Comparison of ENCODE assay signal across 15 cellular contexts in the genomic region with DNA sequence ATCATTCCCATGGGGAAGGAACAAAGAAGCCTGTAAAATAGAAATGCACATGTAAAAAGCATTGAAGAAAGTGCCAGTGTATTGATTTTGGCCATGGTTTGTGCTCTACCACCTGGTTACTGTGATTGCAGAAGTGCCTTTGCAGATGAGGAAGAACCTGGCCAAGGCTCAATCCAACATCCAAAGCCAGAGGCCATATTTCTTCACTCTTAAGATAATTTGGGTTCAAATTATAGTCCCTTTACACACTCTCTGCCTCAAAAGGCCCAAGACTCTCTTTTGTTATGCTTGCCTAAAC.
DNase-seq lines count a peak whose midpoint lies in the region; ATAC-seq and TF ChIP-seq lines count a peak whose summit lies in the region.
"Had no signal": no experiment of that assay in that cellular context is flagged by ENCODE, and none has a peak within 500 bp of the region (broad histone marks: within the 10 kb centered on the region; RNA-seq: fewer than 3 reads in every experiment).

No MANE protein-coding gene starts in this region.

- DNase-seq in MCF 10A (ENCODE audit: unreplicated experiment) (no peak), breast epithelium (ENCODE audit: low spot score in 2 of 2) (no peak), HFFc6 (no peak), suprapubic skin (ENCODE audit: low spot score in 2 of 2) (no peak), cerebellar cortex (ENCODE audit: low spot score) (no peak), iPS-NIHi11 (ENCODE audit: low spot score) (no peak)
- DNase-seq: activated gamma-delta T cell; central memory CD4-positive, alpha-beta T cell; GF-D8; left lung; pancreas; SJCRH30 had no signal

- H3K4me3 Mint-ChIP-seq in MCF 10A (ENCODE audit: unreplicated experiment) (no peak overlapping the region), HFFc6 (no peak overlapping the region)

- CTCF ChIA-PET in MCF 10A (lab: Yijun Ruan, JAX): interaction anchor here (0.6 kb wide), 1 partner anchor 195 kb away, joined by 3 read pairs; no protein-coding TSS in a partner anchor

- no TSS peak for BruUV-seq in MCF 10A (replicated peaks; lab: Mats Ljungman, UMichigan)

- H3K36me3 Mint-ChIP-seq in MCF 10A (ENCODE audit: insufficient read depth, unreplicated experiment) (peaks cover 64% of the 10 kb centered on the region), HFFc6 (ENCODE audit: low read depth) (peaks cover 57% of the 10 kb centered on the region)

- no peak for TF ChIP-seq CTCF in MCF 10A (IDR thresholded peaks at IDR 0.05; ENCODE audit: unreplicated experiment)
- TF ChIP-seq CTCF in breast epithelium (IDR thresholded peaks at IDR 0.05): no peak
- TF ChIP-seq CTCF in HFFc6 (IDR thresholded peaks at IDR 0.05): no peak
- no peak for TF ChIP-seq CTCF in suprapubic skin (IDR thresholded peaks at IDR 0.05)

- peak; percentile 40 for ATAC-seq in HG03571 (IDR thresholded peaks at IDR 0.05; ENCODE audit: unreplicated experiment)
- ATAC-seq in SK-N-SH treated with all-trans-retinoic acid at 6 μM for 48 hours: no peak

- H3K27ac Mint-ChIP-seq in MCF 10A (ENCODE audit: low read depth, unreplicated experiment): peak overlapping the region; percentile 51
- peak overlapping the region; percentile 59 for H3K27ac Mint-ChIP-seq in HFFc6

- H3K4me1 ChIP-seq in breast epithelium (no peaks in the 10 kb centered on the region), suprapubic skin (peaks cover 31% of the 10 kb centered on the region)
- H3K4me1 ChIP-seq: left lung, pancreas had no signal

- H3K27me3 Mint-ChIP-seq in MCF 10A (ENCODE audit: insufficient read depth, unreplicated experiment): no peaks in the 10 kb centered on the region
- no peaks in the 10 kb centered on the region; the same call in none of the 2 replicates for H3K27me3 Mint-ChIP-seq in HFFc6 (ENCODE audit: insufficient read depth)

- intact Hi-C loops in MCF 10A (cut with micrococcal nuclease): no loop called here
- intact Hi-C loops in breast epithelium (cut with DNase I; ENCODE audit: low total_unique reads): no loop called here

- POLR2A ChIA-PET in MCF 10A (lab: Yijun Ruan, JAX): interaction anchor here (1.2 to 1.3 kb wide), 2 partner anchors 11 to 20 kb away, joined by 5 read pairs; no protein-coding TSS in a partner anchor

- H3K27ac ChIP-seq in breast epithelium (no peak overlapping the region), suprapubic skin (peak overlapping the region; percentile 55)
- H3K27ac ChIP-seq: pancreas, SJCRH30, thoracic aorta had no signal

- TF ChIP-seq EP300 in suprapubic skin (IDR thresholded peaks at IDR 0.05): no peak

- no peaks in the 10 kb centered on the region for H3K27me3 ChIP-seq in breast epithelium
- H3K27me3 ChIP-seq in suprapubic skin: no peaks in the 10 kb centered on the region
- H3K27me3 ChIP-seq: left lung, pancreas, SJCRH30 had no signal

- H3K4me3 ChIP-seq in breast epithelium: no peak overlapping the region
- no peak overlapping the region for H3K4me3 ChIP-seq in suprapubic skin
- H3K4me3 ChIP-seq: left lung, pancreas, SJCRH30, thoracic aorta had no signal

- no peaks in the 10 kb centered on the region for H3K9me3 ChIP-seq in breast epithelium
- H3K9me3 ChIP-seq in suprapubic skin: no peaks in the 10 kb centered on the region
- H3K9me3 ChIP-seq: pancreas, SJCRH30, thoracic aorta had no signal

- H3K9me3 Mint-ChIP-seq in MCF 10A (ENCODE audit: unreplicated experiment) (no peaks in the 10 kb centered on the region), HFFc6 (no peaks in the 10 kb centered on the region)

- H3K36me3 ChIP-seq in breast epithelium: peaks cover 6% of the 10 kb centered on the region
- peaks cover 34% of the 10 kb centered on the region for H3K36me3 ChIP-seq in suprapubic skin
- H3K36me3 ChIP-seq: SJCRH30 had no signal

- peaks cover 20% of the 10 kb centered on the region for H3K4me1 Mint-ChIP-seq in MCF 10A (ENCODE audit: insufficient read depth, unreplicated experiment)
- peaks cover 66% of the 10 kb centered on the region for H3K4me1 Mint-ChIP-seq in HFFc6 (ENCODE audit: low read depth)

- no peak for TF ChIP-seq POLR2A in breast epithelium (IDR thresholded peaks at IDR 0.05)
- no peak for TF ChIP-seq POLR2A in suprapubic skin (IDR thresholded peaks at IDR 0.05)

TF ChIP-seq in SK-N-SH treated with all-trans-retinoic acid at 6 μM for 48 hours, 23 proteins besides CTCF, POLR2A, EP300 and RAD21:
- TF ChIP-seq, protein P1, sequence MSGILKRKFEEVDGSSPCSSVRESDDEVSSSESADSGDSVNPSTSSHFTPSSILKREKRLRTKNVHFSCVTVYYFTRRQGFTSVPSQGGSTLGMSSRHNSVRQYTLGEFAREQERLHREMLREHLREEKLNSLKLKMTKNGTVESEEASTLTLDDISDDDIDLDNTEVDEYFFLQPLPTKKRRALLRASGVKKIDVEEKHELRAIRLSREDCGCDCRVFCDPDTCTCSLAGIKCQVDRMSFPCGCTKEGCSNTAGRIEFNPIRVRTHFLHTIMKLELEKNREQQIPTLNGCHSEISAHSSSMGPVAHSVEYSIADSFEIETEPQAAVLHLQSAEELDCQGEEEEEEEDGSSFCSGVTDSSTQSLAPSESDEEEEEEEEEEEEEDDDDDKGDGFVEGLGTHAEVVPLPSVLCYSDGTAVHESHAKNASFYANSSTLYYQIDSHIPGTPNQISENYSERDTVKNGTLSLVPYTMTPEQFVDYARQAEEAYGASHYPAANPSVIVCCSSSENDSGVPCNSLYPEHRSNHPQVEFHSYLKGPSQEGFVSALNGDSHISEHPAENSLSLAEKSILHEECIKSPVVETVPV (CRISPR knock-in tag; IDR thresholded peaks at IDR 0.05): no peak
- TF ChIP-seq, protein P2, sequence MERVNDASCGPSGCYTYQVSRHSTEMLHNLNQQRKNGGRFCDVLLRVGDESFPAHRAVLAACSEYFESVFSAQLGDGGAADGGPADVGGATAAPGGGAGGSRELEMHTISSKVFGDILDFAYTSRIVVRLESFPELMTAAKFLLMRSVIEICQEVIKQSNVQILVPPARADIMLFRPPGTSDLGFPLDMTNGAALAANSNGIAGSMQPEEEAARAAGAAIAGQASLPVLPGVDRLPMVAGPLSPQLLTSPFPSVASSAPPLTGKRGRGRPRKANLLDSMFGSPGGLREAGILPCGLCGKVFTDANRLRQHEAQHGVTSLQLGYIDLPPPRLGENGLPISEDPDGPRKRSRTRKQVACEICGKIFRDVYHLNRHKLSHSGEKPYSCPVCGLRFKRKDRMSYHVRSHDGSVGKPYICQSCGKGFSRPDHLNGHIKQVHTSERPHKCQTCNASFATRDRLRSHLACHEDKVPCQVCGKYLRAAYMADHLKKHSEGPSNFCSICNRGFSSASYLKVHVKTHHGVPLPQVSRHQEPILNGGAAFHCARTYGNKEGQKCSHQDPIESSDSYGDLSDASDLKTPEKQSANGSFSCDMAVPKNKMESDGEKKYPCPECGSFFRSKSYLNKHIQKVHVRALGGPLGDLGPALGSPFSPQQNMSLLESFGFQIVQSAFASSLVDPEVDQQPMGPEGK (CRISPR knock-in tag; IDR thresholded peaks at IDR 0.05; ENCODE audit: borderline replicate concordance): no peak
- TF ChIP-seq ZC3H10 (CRISPR knock-in tag; IDR thresholded peaks at IDR 0.05) (no peak), ESRRG (CRISPR knock-in tag; IDR thresholded peaks at IDR 0.05) (no peak), BACH2 (CRISPR knock-in tag; IDR thresholded peaks at IDR 0.05; ENCODE audit: borderline replicate concordance) (no peak), OSR1 (CRISPR knock-in tag; IDR thresholded peaks at IDR 0.05) (no peak)
